32 cellular contexts compared by ENCODE assay signal in the genomic region with DNA sequence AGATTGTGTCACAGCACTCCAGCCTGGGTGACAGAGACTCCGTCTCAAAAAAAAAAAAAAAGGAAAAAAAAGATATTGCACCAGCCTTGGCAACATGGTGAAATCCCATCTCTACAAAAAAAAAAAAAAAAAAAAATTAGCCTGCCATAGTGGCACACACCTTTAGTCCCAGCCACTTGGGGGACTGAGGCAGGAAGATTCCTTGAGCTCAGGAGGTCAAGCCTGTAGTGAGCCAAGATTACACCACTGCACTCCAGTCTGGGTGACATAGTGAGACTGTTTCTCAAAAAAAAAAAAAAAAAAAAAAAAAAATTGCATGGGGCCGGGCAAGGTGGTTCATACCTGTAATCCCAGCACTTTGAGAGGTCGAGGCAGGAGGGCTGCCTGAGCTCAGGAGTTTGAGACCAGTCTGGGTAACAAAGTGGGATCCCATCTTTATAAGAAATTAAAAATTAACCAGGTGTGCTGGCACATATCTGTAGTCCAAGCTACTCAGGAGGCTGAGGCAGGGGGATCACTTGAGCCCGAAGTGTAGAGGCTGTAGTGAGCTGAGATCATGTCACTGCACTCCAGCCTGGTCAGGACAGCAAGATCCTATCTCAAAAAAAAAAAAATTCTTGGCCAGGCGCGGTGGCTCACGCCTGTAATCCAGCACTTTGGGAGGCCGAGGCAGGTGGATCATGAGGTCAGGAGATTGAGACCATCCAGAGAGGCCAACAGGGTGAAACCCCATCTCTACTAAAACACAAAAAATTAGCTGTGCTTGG. TPM values are rescaled to one million over a fixed set of nuclear protein-coding genes. Genes with fewer than 3 reads are reported as not detected.
"Had no signal": no experiment of that assay in that cellular context is flagged by ENCODE, and none has a peak within 500 bp of the region (broad histone marks: within the 10 kb centered on the region; RNA-seq: fewer than 3 reads in every experiment).

No MANE protein-coding gene starts in this region.

- H3K4me1 Mint-ChIP-seq: natural killer cell; nephron; neural progenitor cell; stimulated activated effector memory CD8-positive, alpha-beta T cell treated with anti-CD3 and anti-CD28 coated beads, Interleukin-12 subunit alpha, Interleukin-12 subunit beta, amount 100 ng/mL, for 72 hours; stimulated activated naive B cell treated with anti-CD40 and anti-IgM and Interleukin-4, amounts not matched to agents 10 μg/mL and 1 μg/mL and 100 μg/mL, for 72 hours; stimulated activated naive CD8-positive, alpha-beta T cell treated with anti-CD3 and anti-CD28 coated beads, Interleukin-15, amount 100 ng/mL, for 72 hours had no signal

- H3K9me3 ChIP-seq: ovary, psoas muscle, spleen, suprapubic skin, testis, tibial artery, transverse colon, upper lobe of right lung, uterus had no signal

- H3K27me3 ChIP-seq: neural progenitor cell, ovary, spleen, suprapubic skin, testis, tibial artery, transverse colon, upper lobe of right lung, uterus had no signal

- H3K36me3 Mint-ChIP-seq: naive thymus-derived CD4-positive, alpha-beta T cell; natural killer cell; neural progenitor cell; stimulated activated effector memory CD8-positive, alpha-beta T cell treated with anti-CD3 and anti-CD28 coated beads, Interleukin-12 subunit alpha, Interleukin-12 subunit beta, amount 100 ng/mL, for 72 hours; stimulated activated naive B cell treated with anti-CD40 and anti-IgM and Interleukin-4, amounts not matched to agents 10 μg/mL and 1 μg/mL and 100 μg/mL, for 72 hours; type B pancreatic cell had no signal

- H3K27ac ChIP-seq: neural progenitor cell, ovary, parathyroid adenoma, psoas muscle, skin epidermis, spleen, suprapubic skin, testis, tibial artery, transverse colon, upper lobe of right lung, uterus had no signal

- H3K36me3 ChIP-seq: neural progenitor cell, ovary, spleen, suprapubic skin, tibial artery, transverse colon, upper lobe of right lung, uterus had no signal

- H3K4me1 ChIP-seq: neural progenitor cell, parathyroid adenoma, psoas muscle, spleen, suprapubic skin, testis, tibial artery, transverse colon, upper lobe of right lung, uterus had no signal

- H3K9me3 Mint-ChIP-seq: naive thymus-derived CD4-positive, alpha-beta T cell; natural killer cell; nephron; neural progenitor cell; stimulated activated effector memory CD8-positive, alpha-beta T cell treated with anti-CD3 and anti-CD28 coated beads, Interleukin-12 subunit alpha, Interleukin-12 subunit beta, amount 100 ng/mL, for 72 hours; stimulated activated naive B cell treated with anti-CD40 and anti-IgM and Interleukin-4, amounts not matched to agents 10 μg/mL and 1 μg/mL and 100 μg/mL, for 72 hours; stimulated activated naive CD8-positive, alpha-beta T cell treated with anti-CD3 and anti-CD28 coated beads, Interleukin-15, amount 100 ng/mL, for 72 hours; type B pancreatic cell had no signal

- H3K27me3 Mint-ChIP-seq: naive thymus-derived CD4-positive, alpha-beta T cell; progenitor cell of endocrine pancreas; stimulated activated naive B cell treated with anti-CD40 and anti-IgM and Interleukin-4, amounts not matched to agents 10 μg/mL and 1 μg/mL and 100 μg/mL, for 72 hours; stimulated activated naive CD8-positive, alpha-beta T cell treated with anti-CD3 and anti-CD28 coated beads, Interleukin-15, amount 100 ng/mL, for 72 hours; type B pancreatic cell had no signal

- H3K27ac Mint-ChIP-seq: natural killer cell; nephron; neural progenitor cell; progenitor cell of endocrine pancreas; stimulated activated effector memory CD8-positive, alpha-beta T cell treated with anti-CD3 and anti-CD28 coated beads, Interleukin-12 subunit alpha, Interleukin-12 subunit beta, amount 100 ng/mL, for 72 hours; stimulated activated naive B cell treated with anti-CD40 and anti-IgM and Interleukin-4, amounts not matched to agents 10 μg/mL and 1 μg/mL and 100 μg/mL, for 72 hours; stimulated activated naive CD8-positive, alpha-beta T cell treated with anti-CD3 and anti-CD28 coated beads, Interleukin-15, amount 100 ng/mL, for 72 hours; type B pancreatic cell had no signal

- DNase-seq: naive thymus-derived CD4-positive, alpha-beta T cell; natural killer cell; occipital lobe; ovary; posterior cingulate gyrus; psoas muscle; right cardiac atrium; spleen; stimulated activated CD4-positive, alpha-beta T cell treated with anti-CD3 and anti-CD28 coated beads, Interleukin-15, amount 100 ng/mL, for 24 hours; stimulated activated CD4-positive, alpha-beta T cell treated with anti-CD3 and anti-CD28 coated beads, Interleukin-2, amount 100 ng/mL, for 24 hours; stimulated activated CD4-positive, alpha-beta T cell treated with anti-CD3 and anti-CD28 coated beads, Interleukin-2, amount 100 ng/mL, for 48 hours; stimulated activated CD4-positive, alpha-beta T cell treated with anti-CD3 and anti-CD28 coated beads, Interleukin-4, amount 100 ng/mL, for 24 hours; stimulated activated naive B cell treated with anti-CD40 and anti-IgM and Interleukin-4, amounts not matched to agents 10 μg/mL and 1 μg/mL and 100 μg/mL, for 72 hours; stimulated activated naive CD8-positive, alpha-beta T cell treated with anti-CD3 and anti-CD28 coated beads, Interleukin-15, amount 100 ng/mL, for 72 hours; stimulated activated naive CD8-positive, alpha-beta T cell treated with anti-CD3 and anti-CD28 coated beads, Interleukin-15, Interleukin-2, amounts not matched to agents 100 U/mL and 50 U/mL, for 24 hours; substantia nigra; testis; tibial artery; transverse colon; upper lobe of right lung; uterus had no signal

- H3K4me3 ChIP-seq: neural progenitor cell, ovary, psoas muscle, skin epidermis, smooth muscle cell, spleen, suprapubic skin, testis, tibial artery, transverse colon, upper lobe of right lung, uterus had no signal

- H3K4me3 Mint-ChIP-seq: naive thymus-derived CD4-positive, alpha-beta T cell; natural killer cell; nephron; neural progenitor cell; stimulated activated effector memory CD8-positive, alpha-beta T cell treated with anti-CD3 and anti-CD28 coated beads, Interleukin-12 subunit alpha, Interleukin-12 subunit beta, amount 100 ng/mL, for 72 hours; stimulated activated naive B cell treated with anti-CD40 and anti-IgM and Interleukin-4, amounts not matched to agents 10 μg/mL and 1 μg/mL and 100 μg/mL, for 72 hours; stimulated activated naive CD8-positive, alpha-beta T cell treated with anti-CD3 and anti-CD28 coated beads, Interleukin-15, amount 100 ng/mL, for 72 hours; type B pancreatic cell had no signal

- ATAC-seq: naive thymus-derived CD4-positive, alpha-beta T cell; natural killer cell; psoas muscle; right cardiac atrium; sciatic nerve; stimulated activated effector memory CD8-positive, alpha-beta T cell treated with anti-CD3 and anti-CD28 coated beads, Interleukin-12 subunit alpha, Interleukin-12 subunit beta, amount 100 ng/mL, for 72 hours; stimulated activated naive B cell treated with anti-CD40 and anti-IgM and Interleukin-4, amounts not matched to agents 10 μg/mL and 1 μg/mL and 100 μg/mL, for 72 hours; stimulated activated naive CD8-positive, alpha-beta T cell treated with anti-CD3 and anti-CD28 coated beads, Interleukin-15, amount 100 ng/mL, for 72 hours; stimulated activated naive CD8-positive, alpha-beta T cell treated with anti-CD3 and anti-CD28 coated beads, Interleukin-15, Interleukin-2, amounts not matched to agents 100 U/mL and 50 U/mL, for 24 hours; upper lobe of right lung had no signal

RNA-seq across cellular contexts. Expression of gene PLIN4, which starts 53.3 kb away (rescaled TPM):
- total RNA-seq: smooth muscle cell had no signal
- polyA plus RNA-seq: neural cell had no signal
